In genomic region chr6:88823998-88824397, GRCh38 we compare ENCODE assay signal across 18 cellular contexts.
DNase-seq lines count a peak whose midpoint lies in the region; ATAC-seq and TF ChIP-seq lines count a peak whose summit lies in the region.
"Had no signal": no experiment of that assay in that cellular context is flagged by ENCODE, and none has a peak within 500 bp of the region (broad histone marks: within the 10 kb centered on the region; RNA-seq: fewer than 3 reads in every experiment).

No MANE protein-coding gene starts in this region.

- no peaks in the 10 kb centered on the region for H3K9me3 Mint-ChIP-seq in activated T-cell treated with anti-CD3 and anti-CD28 coated beads, Interleukin-2, amount 50 U/mL, for 24 hours
- H3K9me3 Mint-ChIP-seq: natural killer cell treated with Interleukin-12 subunit alpha and Interleukin-12 subunit beta and Interleukin-15 and Interleukin-18, amount 100 ng/mL, for 72 hours had no signal

- ATAC-seq in gastrocnemius medialis, result no peak
- ATAC-seq: left lobe of liver; natural killer cell treated with Interleukin-12 subunit alpha and Interleukin-12 subunit beta and Interleukin-15 and Interleukin-18, amount 100 ng/mL, for 72 hours; stimulated activated naive CD8-positive, alpha-beta T cell treated with anti-CD3 and anti-CD28 coated beads, Interleukin-15, amount 100 ng/mL, for 72 hours had no signal

- H3K27me3 ChIP-seq in gastrocnemius medialis, result no peaks in the 10 kb centered on the region

- no peak for TF ChIP-seq CTCF in gastrocnemius medialis (IDR thresholded peaks at IDR 0.05 in 4 of 5, conservative IDR thresholded peaks at IDR 0.05 in 1 of 5)

- no peak overlapping the region for H3K4me3 Mint-ChIP-seq in activated T-cell treated with anti-CD3 and anti-CD28 coated beads, Interleukin-2, amount 50 U/mL, for 24 hours
- H3K4me3 Mint-ChIP-seq: natural killer cell treated with Interleukin-12 subunit alpha and Interleukin-12 subunit beta and Interleukin-15 and Interleukin-18, amount 100 ng/mL, for 72 hours; stimulated activated naive CD8-positive, alpha-beta T cell treated with anti-CD3 and anti-CD28 coated beads, Interleukin-15, amount 100 ng/mL, for 72 hours; T-helper 1 cell treated with Interleukin-12 subunit alpha and Interleukin-12 subunit beta and Interleukin-4 antibody, amounts not matched to agents 30 μg/mL and 1 μg/mL, for 36 hours had no signal

- H3K36me3 Mint-ChIP-seq in activated T-cell treated with anti-CD3 and anti-CD28 coated beads, Interleukin-2, amount 50 U/mL, for 24 hours (ENCODE audit: low read depth), result peaks cover 70% of the 10 kb centered on the region

- DNase-seq in Caki2 (ENCODE audit: low read depth), result peak; percentile 57
- DNase-seq in LHCN-M2 (ENCODE audit: low read depth), result peak; percentile 35
- peak; percentile 40 for DNase-seq in astrocyte of the hippocampus (ENCODE audit: low read depth, low spot score)
- DNase-seq in kidney glomerular epithelial cell (lab: John Stamatoyannopoulos, UW), result peak; percentile 57
- DNase-seq in gastrocnemius medialis, result no peak
- no peak for DNase-seq in DMS79 treated with DMSO at 0.1 percent for 48 hours (lab: John Stamatoyannopoulos, UW)
- no peak for DNase-seq in NCI-H1105 (lab: John Stamatoyannopoulos, UW)
- no peak for DNase-seq in activated T-cell treated with anti-CD3 and anti-CD28 coated beads, Interleukin-2, amount 50 U/mL, for 24 hours
- DNase-seq: amygdala; glutamatergic neuron; NCI-H2171; small intestine; stimulated activated naive CD8-positive, alpha-beta T cell treated with anti-CD3 and anti-CD28 coated beads, Interleukin-15, amount 100 ng/mL, for 72 hours had no signal

- H3K27ac ChIP-seq in gastrocnemius medialis, result no peak overlapping the region
- H3K27ac ChIP-seq: C4-2B, HL-60 had no signal

- intact Hi-C loops in gastrocnemius medialis (cut with DNase I; ENCODE audit: low total_unique reads), result no loop called here

- H3K36me3 ChIP-seq in gastrocnemius medialis, result no peaks in the 10 kb centered on the region

- H3K27ac Mint-ChIP-seq in activated T-cell treated with anti-CD3 and anti-CD28 coated beads, Interleukin-2, amount 50 U/mL, for 24 hours, result no peak overlapping the region
- H3K27ac Mint-ChIP-seq: natural killer cell treated with Interleukin-12 subunit alpha and Interleukin-12 subunit beta and Interleukin-15 and Interleukin-18, amount 100 ng/mL, for 72 hours; stimulated activated naive CD8-positive, alpha-beta T cell treated with anti-CD3 and anti-CD28 coated beads, Interleukin-15, amount 100 ng/mL, for 72 hours; T-helper 1 cell treated with Interleukin-12 subunit alpha and Interleukin-12 subunit beta and Interleukin-4 antibody, amounts not matched to agents 30 μg/mL and 1 μg/mL, for 36 hours had no signal

- no peaks in the 10 kb centered on the region for H3K9me3 ChIP-seq in gastrocnemius medialis

- peaks cover 17% of the 10 kb centered on the region for H3K4me1 Mint-ChIP-seq in activated T-cell treated with anti-CD3 and anti-CD28 coated beads, Interleukin-2, amount 50 U/mL, for 24 hours (ENCODE audit: low read depth)
- H3K4me1 Mint-ChIP-seq: stimulated activated naive CD8-positive, alpha-beta T cell treated with anti-CD3 and anti-CD28 coated beads, Interleukin-15, amount 100 ng/mL, for 72 hours had no signal

- TF ChIP-seq POLR2A in gastrocnemius medialis (IDR thresholded peaks at IDR 0.05), result no peak

- H3K4me3 ChIP-seq in gastrocnemius medialis, result no peak overlapping the region

- H3K4me1 ChIP-seq in gastrocnemius medialis, result no peaks in the 10 kb centered on the region

- in situ Hi-C loops in Caki2 (cut with HindIII; ENCODE audit: low pct_unique_long_range_greater_than_20kb, low sequenced_read_pairs), result no loop called here
- in situ Hi-C loops in gastrocnemius medialis (cut with MboI; ENCODE audit: low sequenced_read_pairs in 4 of 4), result no loop called here

- no peaks in the 10 kb centered on the region for H3K27me3 Mint-ChIP-seq in activated T-cell treated with anti-CD3 and anti-CD28 coated beads, Interleukin-2, amount 50 U/mL, for 24 hours
- H3K27me3 Mint-ChIP-seq: natural killer cell treated with Interleukin-12 subunit alpha and Interleukin-12 subunit beta and Interleukin-15 and Interleukin-18, amount 100 ng/mL, for 72 hours; stimulated activated naive CD8-positive, alpha-beta T cell treated with anti-CD3 and anti-CD28 coated beads, Interleukin-15, amount 100 ng/mL, for 72 hours had no signal

Comparison
In these comparisons a context has a peak if more than half of its experiments do, and no peak if none do; other contexts are left out.
1. DNase-seq: peak in Caki2 (single experiment), LHCN-M2 (single experiment), astrocyte of the hippocampus (single experiment) and kidney glomerular epithelial cell (single experiment); none in gastrocnemius medialis (0 of 2), DMS79 treated with DMSO at 0.1 percent for 48 hours (single experiment), NCI-H1105 (single experiment) and activated T-cell treated with anti-CD3 and anti-CD28 coated beads, Interleukin-2, amount 50 U/mL, for 24 hours (single experiment).